17 cellular contexts compared by ENCODE assay signal in the genomic region with DNA sequence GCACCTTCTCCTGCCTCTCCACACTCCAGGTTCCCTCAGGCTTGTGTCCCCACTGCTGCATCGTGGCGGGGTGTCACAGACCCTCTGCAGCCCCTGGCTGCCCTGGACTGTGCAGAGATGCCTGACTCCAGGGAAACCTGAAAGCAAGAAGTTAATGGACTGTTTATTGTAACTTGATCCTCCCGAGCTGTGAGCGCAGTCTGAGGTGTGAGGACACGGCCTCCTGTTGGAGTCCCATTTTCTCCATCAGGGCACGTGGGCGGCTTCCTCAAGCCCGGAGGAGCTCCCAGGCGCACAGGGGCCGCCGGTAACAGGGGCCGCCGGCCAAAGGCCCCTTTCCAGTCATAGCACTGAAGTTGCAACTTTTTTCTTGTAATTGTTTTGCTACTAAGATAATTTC. TPM values are rescaled to one million over a fixed set of nuclear protein-coding genes. Genes with fewer than 3 reads are reported as not detected.
DNase-seq lines count a peak whose midpoint lies in the region; ATAC-seq, FAIRE-seq and TF ChIP-seq lines count a peak whose summit lies in the region.
"Had no signal": no experiment of that assay in that cellular context is flagged by ENCODE, and none has a peak within 500 bp of the region (broad histone marks: within the 10 kb centered on the region; RNA-seq: fewer than 3 reads in every experiment).

No MANE protein-coding gene starts in this region.

- H4K8ac ChIP-seq in IMR-90 (ENCODE audit: low read depth in 2 of 2, low read length in 2 of 2): no peak overlapping the region

- no peak overlapping the region for H2BK120ac ChIP-seq in IMR-90 (ENCODE audit: low read depth, low read length)

- peak overlapping the region; percentile 23 for H2AFZ ChIP-seq in IMR-90 (replicated peaks; ENCODE audit: low read length, poor library complexity)
- H2AFZ ChIP-seq in astrocyte (ENCODE audit: low read depth, low read length): no peak overlapping the region
- H2AFZ ChIP-seq: PC-9 had no signal

- H3K14ac ChIP-seq in IMR-90 (replicated peaks; ENCODE audit: low read depth, low read length): no peak overlapping the region

- no peak for TF ChIP-seq POLR2A in IMR-90 (IDR thresholded peaks at IDR 0.05; ENCODE audit: low read depth, low read length)

- peaks cover 68 to 88% (median 81%) of the 10 kb centered on the region in 11 experiments for H4K20me1 ChIP-seq in BLaER1 treated with 17β-estradiol and CSF1 and Interleukin-3, amounts not matched to agents 10 nM and 100 nM
- H4K20me1 ChIP-seq in IMR-90 (ENCODE audit: insufficient read depth, low read length) (no peaks in the 10 kb centered on the region), astrocyte (ENCODE audit: insufficient read depth, low read length) (peaks cover 19% of the 10 kb centered on the region)

- H3K9ac ChIP-seq in BLaER1 treated with 17β-estradiol and CSF1 and Interleukin-3, amounts not matched to agents 10 nM and 100 nM: peak overlapping the region in 7 of 11 experiments; percentile 19 to 54 (median 40); a peak in 13 of 22 replicates
- H3K9ac ChIP-seq in IMR-90 (ENCODE audit: low read depth, low read length) (no peak overlapping the region), astrocyte (ENCODE audit: low read length) (no peak overlapping the region)

- peak overlapping the region; percentile 24 for H2AK9ac ChIP-seq in IMR-90 (replicated peaks; ENCODE audit: low read depth, low read length, poor library complexity)

- H2BK15ac ChIP-seq in IMR-90 (ENCODE audit: low read depth, low read length): no peak overlapping the region

- H3K9me3 Mint-ChIP-seq in astrocyte (ENCODE audit: unreplicated experiment) (no peaks in the 10 kb centered on the region), naive B cell (peaks cover 0 to 3% (median 0%) of the 10 kb centered on the region in 7 donors)
- H3K9me3 Mint-ChIP-seq: activated CD8-positive, alpha-beta T cell treated with anti-CD3 and anti-CD28 coated beads for 36 hours; activated naive CD8-positive, alpha-beta T cell treated with anti-CD3 and anti-CD28 coated beads, Interleukin-2, amount 50 U/mL, for 24 hours; activated T-helper 1 cell treated with anti-CD3 and anti-CD28 coated beads, Interleukin-12 subunit alpha, Interleukin-12 subunit beta, Interleukin-2, Interleukin-4 antibody, amounts not matched to agents 30 ng/mL and 10 ng/mL and 1 ng/mL, durations not matched to agents 14 hours and 24 hours and 36 hours had no signal

- no peaks in the 10 kb centered on the region for H3K79me1 ChIP-seq in IMR-90 (ENCODE audit: low read depth in 1 of 2, low read length in 2 of 2)

- H3K18ac ChIP-seq in IMR-90 (ENCODE audit: low read depth, low read length): no peak overlapping the region

- dilution Hi-C loops in IMR-90 (cut with HindIII; ENCODE audit: low sequenced_read_pairs, unreplicated experiment): no loop called here

- no peak overlapping the region for H4K5ac ChIP-seq in IMR-90 (ENCODE audit: low read depth, low read length)

- ATAC-seq in IMR-90 (ENCODE audit: low read depth) (peak; percentile 51; the same call in 1 of the 2 replicates), naive B cell (ENCODE audit: low read depth in 2 of 2) (no peak)
- ATAC-seq: activated CD8-positive, alpha-beta T cell treated with anti-CD3 and anti-CD28 coated beads for 36 hours; activated naive CD8-positive, alpha-beta T cell treated with anti-CD3 and anti-CD28 coated beads, Interleukin-2, amount 50 U/mL, for 24 hours; left lobe of liver; SK-N-SH treated with all-trans-retinoic acid at 6 μM for 48 hours had no signal

- peak overlapping the region in 8 of 11 experiments; percentile 8 to 36 (median 26); a peak in 9 of 22 replicates for H3K4me2 ChIP-seq in BLaER1 treated with 17β-estradiol and CSF1 and Interleukin-3, amounts not matched to agents 10 nM and 100 nM
- no peak overlapping the region for H3K4me2 ChIP-seq in IMR-90 (ENCODE audit: low read depth, low read length)
- no peak overlapping the region for H3K4me2 ChIP-seq in astrocyte (ENCODE audit: low read length)
- H3K4me2 ChIP-seq: PC-9 had no signal

- H3K27ac Mint-ChIP-seq in astrocyte (ENCODE audit: unreplicated experiment) (peak overlapping the region; percentile 7), naive B cell (peak overlapping the region; percentile 60 to 99 (median 86))
- H3K27ac Mint-ChIP-seq: activated CD8-positive, alpha-beta T cell treated with anti-CD3 and anti-CD28 coated beads for 36 hours; activated naive CD8-positive, alpha-beta T cell treated with anti-CD3 and anti-CD28 coated beads, Interleukin-2, amount 50 U/mL, for 24 hours; activated T-helper 1 cell treated with anti-CD3 and anti-CD28 coated beads, Interleukin-12 subunit alpha, Interleukin-12 subunit beta, Interleukin-2, Interleukin-4 antibody, amounts not matched to agents 30 ng/mL and 10 ng/mL and 1 ng/mL, durations not matched to agents 14 hours and 24 hours and 36 hours had no signal

- H3K36me3 Mint-ChIP-seq in astrocyte (ENCODE audit: low read depth, unreplicated experiment): peaks cover 10% of the 10 kb centered on the region
- H3K36me3 Mint-ChIP-seq in naive B cell: peaks cover 8 to 10% of the 10 kb centered on the region in 2 donors

- H3K4me1 ChIP-seq in BLaER1 treated with 17β-estradiol and CSF1 and Interleukin-3, amounts not matched to agents 10 nM and 100 nM: peaks cover 12 to 99% (median 88%) of the 10 kb centered on the region in 10 experiments
- H3K4me1 ChIP-seq in IMR-90 (ENCODE audit: control insufficient read depth, insufficient read depth, low read length) (peaks cover 2% of the 10 kb centered on the region; the same call in 1 of the 2 replicates), astrocyte (ENCODE audit: insufficient read depth, low read length) (no peaks in the 10 kb centered on the region)

- peaks cover 69 to 79% (median 75%) of the 10 kb centered on the region in 11 experiments for H3K36me3 ChIP-seq in BLaER1 treated with 17β-estradiol and CSF1 and Interleukin-3, amounts not matched to agents 10 nM and 100 nM
- H3K36me3 ChIP-seq in IMR-90 (ENCODE audit: control insufficient read depth, insufficient read depth, low read length) (peaks cover 17% of the 10 kb centered on the region), astrocyte (ENCODE audit: insufficient read depth, low read length) (no peaks in the 10 kb centered on the region)

- H3K4ac ChIP-seq in IMR-90 (ENCODE audit: low read depth, low read length): no peak overlapping the region

- DNase-seq in IMR-90: peak; percentile 39
- no peak for DNase-seq in astrocyte (ENCODE audit: low read depth)
- DNase-seq in naive B cell: no peak
- no peak for DNase-seq in LoVo (ENCODE audit: low spot score)
- no peak for DNase-seq in NCI-H2196 treated with DMSO at 0.1 percent for 48 hours (lab: John Stamatoyannopoulos, UW; ENCODE audit: unreplicated experiment)
- no peak for DNase-seq in putamen (ENCODE audit: low spot score)
- no peak for DNase-seq in effector CD8-positive, alpha-beta T cell (lab: John Stamatoyannopoulos, UW)
- DNase-seq: activated CD8-positive, alpha-beta T cell treated with anti-CD3 and anti-CD28 coated beads for 36 hours; activated naive CD8-positive, alpha-beta T cell treated with anti-CD3 and anti-CD28 coated beads, Interleukin-2, amount 50 U/mL, for 24 hours; NCI-H187 treated with DMSO at 0.1 percent for 48 hours; NCI-H82; PC-9 had no signal

- no peak overlapping the region for H4K91ac ChIP-seq in IMR-90 (ENCODE audit: insufficient read depth, low read depth, low read length)

- CTCF ChIA-PET in IMR-90 (lab: Yijun Ruan, JAX): no interaction called here

- BruUV-seq in IMR-90 (replicated peaks; lab: Mats Ljungman, UMichigan): no TSS peak

- H3K79me2 ChIP-seq in astrocyte (ENCODE audit: insufficient read depth, low read length): no peaks in the 10 kb centered on the region

- no peak overlapping the region for H3K56ac ChIP-seq in IMR-90 (ENCODE audit: extremely low read depth, insufficient read depth, low read length)

- H3K27me3 ChIP-seq in BLaER1 treated with 17β-estradiol and CSF1 and Interleukin-3, amounts not matched to agents 10 nM and 100 nM: no peaks in the 10 kb centered on the region
- H3K27me3 ChIP-seq in IMR-90 (ENCODE audit: control insufficient read depth, insufficient read depth, low read length) (no peaks in the 10 kb centered on the region), astrocyte (ENCODE audit: insufficient read depth, low read length) (no peaks in the 10 kb centered on the region)

- H2BK20ac ChIP-seq in IMR-90 (ENCODE audit: low read depth, low read length): no peak overlapping the region

- H3K27ac ChIP-seq in BLaER1 treated with 17β-estradiol and CSF1 and Interleukin-3, amounts not matched to agents 10 nM and 100 nM: peak overlapping the region in 8 of 11 experiments; percentile 43 to 77 (median 52); a peak in 13 of 22 replicates
- no peak overlapping the region for H3K27ac ChIP-seq in IMR-90 (ENCODE audit: insufficient read depth, low read length)
- no peak overlapping the region for H3K27ac ChIP-seq in astrocyte (ENCODE audit: low read depth, low read length)
- H3K27ac ChIP-seq: PC-9 had no signal

- POLR2A ChIA-PET in IMR-90 (lab: Charles Lee; ENCODE audit: unreplicated experiment): no interaction called here

- H3K4me1 Mint-ChIP-seq in astrocyte (ENCODE audit: low read depth, unreplicated experiment) (peaks cover 4% of the 10 kb centered on the region), naive B cell (peaks cover 40 to 70% (median 41%) of the 10 kb centered on the region in 3 donors)

- no peak overlapping the region for H2BK5ac ChIP-seq in IMR-90 (ENCODE audit: low read depth, low read length, poor library complexity, severe bottlenecking)

- TF ChIP-seq RAD21 in IMR-90 (IDR thresholded peaks at IDR 0.05; ENCODE audit: low read length): no peak

- no peak for FAIRE-seq in astrocyte (lab: Jason Lieb, UNC)
- FAIRE-seq: G401.6 had no signal

- 20% methylated on average over 4 of the region's 13 CpGs; no CpG with 5 or more reads in 1 of the 2 experiments for WGBS in IMR-90 (ENCODE audit: extremely low coverage in 2 of 2, insufficient read length in 1 of 2), 2 experiments

- no peaks in the 10 kb centered on the region for H3K9me1 ChIP-seq in IMR-90 (ENCODE audit: insufficient read depth, low read length)

- H3K4me3 Mint-ChIP-seq in astrocyte (ENCODE audit: unreplicated experiment): no peak overlapping the region
- peak overlapping the region in 3 of 8 donors; percentile 9 to 76 (median 47) for H3K4me3 Mint-ChIP-seq in naive B cell
- H3K4me3 Mint-ChIP-seq: activated CD8-positive, alpha-beta T cell treated with anti-CD3 and anti-CD28 coated beads for 36 hours; activated naive CD8-positive, alpha-beta T cell treated with anti-CD3 and anti-CD28 coated beads, Interleukin-2, amount 50 U/mL, for 24 hours; activated T-helper 1 cell treated with anti-CD3 and anti-CD28 coated beads, Interleukin-12 subunit alpha, Interleukin-12 subunit beta, Interleukin-2, Interleukin-4 antibody, amounts not matched to agents 30 ng/mL and 10 ng/mL and 1 ng/mL, durations not matched to agents 14 hours and 24 hours and 36 hours had no signal

- intact Hi-C loops in IMR-90 (cut with micrococcal nuclease): no loop called here

- no peak overlapping the region for H3K4me3 ChIP-seq in BLaER1 treated with 17β-estradiol and CSF1 and Interleukin-3, amounts not matched to agents 10 nM and 100 nM
- H3K4me3 ChIP-seq in IMR-90 (ENCODE audit: insufficient read depth, low read depth, low read length) (no peak overlapping the region), astrocyte (ENCODE audit: insufficient read depth, low read depth, low read length) (no peak overlapping the region)
- H3K4me3 ChIP-seq: PC-9 had no signal

- H3K27me3 Mint-ChIP-seq in astrocyte (ENCODE audit: low read depth, unreplicated experiment) (no peaks in the 10 kb centered on the region), naive B cell (no peaks in the 10 kb centered on the region)
- H3K27me3 Mint-ChIP-seq: activated CD8-positive, alpha-beta T cell treated with anti-CD3 and anti-CD28 coated beads for 36 hours; activated naive CD8-positive, alpha-beta T cell treated with anti-CD3 and anti-CD28 coated beads, Interleukin-2, amount 50 U/mL, for 24 hours had no signal

- no peak overlapping the region for H2AK5ac ChIP-seq in IMR-90 (ENCODE audit: low read depth, low read length)

- no peak for TF ChIP-seq CTCF in IMR-90 (conservative IDR thresholded peaks at IDR 0.05; ENCODE audit: low read depth, low read length)
- TF ChIP-seq CTCF in astrocyte (IDR thresholded peaks at IDR 0.05; ENCODE audit: insufficient read depth, low read depth, low read length): no peak

- no peak overlapping the region for H3K23ac ChIP-seq in IMR-90 (ENCODE audit: low read depth, low read length)

- no peaks in the 10 kb centered on the region; a peak in 1 of 22 replicates for H3K9me3 ChIP-seq in BLaER1 treated with 17β-estradiol and CSF1 and Interleukin-3, amounts not matched to agents 10 nM and 100 nM (replicated peaks in 1 of 11)
- H3K9me3 ChIP-seq in IMR-90 (ENCODE audit: control insufficient read depth, insufficient read depth, low read length) (no peaks in the 10 kb centered on the region), astrocyte (ENCODE audit: insufficient read depth, low read depth, low read length) (no peaks in the 10 kb centered on the region)

- in situ Hi-C loops in IMR-90 (cut with MboI; ENCODE audit: low sequenced_read_pairs): no loop called here

RNA-seq across cellular contexts. Expression of a gene that starts 16.9 kb away (rescaled TPM):
- total RNA-seq in IMR-90 (2012; rRNA removed): 5.2 and 6.9 TPM in 2 replicates
- 11.9 and 14.6 TPM in 2 replicates for polyA plus RNA-seq in IMR-90 (2012; rRNA removed)
- 9.7 and 20.7 TPM in 2 replicates for polyA plus RNA-seq in IMR-90 (2012; cell fraction: cytosol; rRNA removed)
- polyA plus RNA-seq in IMR-90 (2012; cell fraction: nucleus; rRNA removed; ENCODE audit: low replicate concordance): 10.0 and 19.1 TPM in 2 replicates
- 33.8 and 43.5 TPM in 2 replicates for total RNA-seq in astrocyte
- polyA plus RNA-seq in naive B cell (ENCODE audit: low read depth in 6 of 6): 100 to 1,000 TPM in 5 of 6 donors, 10 to 100 TPM in 1; 80.1 to 189 (median 157) TPM

RNA-seq across cellular contexts. Expression of a gene that starts 57.1 kb away (rescaled TPM):
- total RNA-seq in IMR-90 (2012; rRNA removed) (32.5 and 32.8 TPM in 2 replicates), astrocyte (29.2 and 31.1 TPM in 2 replicates)
- polyA plus RNA-seq in IMR-90 (2012; rRNA removed) (58.4 and 80.5 TPM in 2 replicates), naive B cell (ENCODE audit: low read depth in 6 of 6) (10 to 100 TPM; 31.1 to 55.1 (median 39.8) TPM)
- polyA plus RNA-seq in IMR-90 (2012; cell fraction: cytosol; rRNA removed): 15.2 and 24.2 TPM in 2 replicates
- 21.6 and 70.1 TPM in 2 replicates for polyA plus RNA-seq in IMR-90 (2012; cell fraction: nucleus; rRNA removed; ENCODE audit: low replicate concordance)

Comparison
In these comparisons a context has a peak if more than half of its experiments do, and no peak if none do; other contexts are left out.
1. H3K27ac ChIP-seq: peak in BLaER1 treated with 17β-estradiol and CSF1 and Interleukin-3, amounts not matched to agents 10 nM and 100 nM (8 of 11); none in IMR-90 (single experiment) and astrocyte (single experiment).
2. H3K4me2 ChIP-seq: peak in BLaER1 treated with 17β-estradiol and CSF1 and Interleukin-3, amounts not matched to agents 10 nM and 100 nM (8 of 11); none in IMR-90 (single experiment) and astrocyte (single experiment).
3. H3K9ac ChIP-seq: peak in BLaER1 treated with 17β-estradiol and CSF1 and Interleukin-3, amounts not matched to agents 10 nM and 100 nM (7 of 11); none in IMR-90 (single experiment) and astrocyte (single experiment).